23 cellular contexts compared by ENCODE assay signal in the genomic region with DNA sequence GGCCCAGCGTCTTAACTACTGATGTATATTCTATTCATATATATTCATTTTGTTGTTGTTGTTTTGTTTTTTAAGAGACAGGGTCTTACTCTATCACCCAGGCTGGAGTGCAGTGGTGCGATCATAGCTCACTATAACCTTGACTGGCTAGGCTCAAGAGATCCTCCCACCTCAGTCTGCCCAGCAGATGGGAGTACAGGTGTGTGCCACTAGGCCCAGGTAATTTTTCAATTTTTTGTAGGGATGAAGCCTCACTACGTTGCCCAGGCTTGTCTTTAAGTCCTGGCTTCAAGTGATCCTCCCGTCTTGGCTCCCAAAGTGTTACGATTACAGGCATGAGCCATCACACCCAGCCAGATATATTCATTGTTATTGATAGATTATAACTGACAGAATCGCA. TPM values are rescaled to one million over a fixed set of nuclear protein-coding genes. Genes with fewer than 3 reads are reported as not detected.
A peak's percentile ranks its signal among the peaks of the same experiment; 100 is the strongest.
DNase-seq lines count a peak whose midpoint lies in the region; ATAC-seq and TF ChIP-seq lines count a peak whose summit lies in the region.
"Had no signal": no experiment of that assay in that cellular context is flagged by ENCODE, and none has a peak within 500 bp of the region (broad histone marks: within the 10 kb centered on the region; RNA-seq: fewer than 3 reads in every experiment).

No MANE protein-coding gene starts in this region.

- H3K4me1 ChIP-seq in esophagus muscularis mucosa = no peaks in the 10 kb centered on the region
- H3K4me1 ChIP-seq: A549 had no signal

- WGBS in esophagus muscularis mucosa = 98% methylated on average over 6 of the region's 6 CpGs

- no peak for ATAC-seq in HG03432 (IDR thresholded peaks at IDR 0.05; ENCODE audit: unreplicated experiment)
- ATAC-seq: A549, GM23338, HCT116 had no signal

- no peak for TF ChIP-seq POLR2A in esophagus muscularis mucosa (IDR thresholded peaks at IDR 0.05; ENCODE audit: low read depth)

- H3K4me1 Mint-ChIP-seq in glutamatergic neuron (ENCODE audit: low read depth, unreplicated experiment) = peaks cover 66% of the 10 kb centered on the region
- H3K4me1 Mint-ChIP-seq in type B pancreatic cell (ENCODE audit: unreplicated experiment) = peaks cover 38% of the 10 kb centered on the region
- H3K4me1 Mint-ChIP-seq: CD14-positive monocyte had no signal

- intact Hi-C loops in esophagus muscularis mucosa (cut with DNase I) = no loop called here

- H3K4me3 ChIP-seq in WERI-Rb-1 (ENCODE audit: low read depth, low read length) (no peak overlapping the region), esophagus muscularis mucosa (no peak overlapping the region)
- H3K4me3 ChIP-seq: A549; BLaER1 treated with 17β-estradiol and CSF1 and Interleukin-3, amounts not matched to agents 10 nM and 100 nM; GM23338 had no signal

- no peaks in the 10 kb centered on the region for H3K9me3 ChIP-seq in WERI-Rb-1 (ENCODE audit: severe bottlenecking)
- H3K9me3 ChIP-seq in esophagus muscularis mucosa = no peaks in the 10 kb centered on the region
- H3K9me3 ChIP-seq: A549; BE2C; BLaER1 treated with 17β-estradiol and CSF1 and Interleukin-3, amounts not matched to agents 10 nM and 100 nM had no signal

- H3K27me3 ChIP-seq in WERI-Rb-1 (ENCODE audit: insufficient read depth, low read depth, severe bottlenecking) (no peaks in the 10 kb centered on the region), esophagus muscularis mucosa (no peaks in the 10 kb centered on the region)
- H3K27me3 ChIP-seq: BE2C; BLaER1 treated with 17β-estradiol and CSF1 and Interleukin-3, amounts not matched to agents 10 nM and 100 nM had no signal

- H3K27ac ChIP-seq in WERI-Rb-1 (peak overlapping the region; percentile 70), esophagus muscularis mucosa (replicated peaks in 1 of 4) (no peak overlapping the region)
- H3K27ac ChIP-seq: A549; BLaER1 treated with 17β-estradiol and CSF1 and Interleukin-3, amounts not matched to agents 10 nM and 100 nM had no signal

- DNase-seq in WERI-Rb-1 (no peak), esophagus muscularis mucosa (ENCODE audit: extremely low spot score) (peak; percentile 78), glutamatergic neuron (no peak), type B pancreatic cell (ENCODE audit: extremely low spot score, unreplicated experiment) (no peak), SIG-M5 (lab: John Stamatoyannopoulos, UW) (no peak)
- DNase-seq in stimulated activated CD4-positive, alpha-beta T cell treated with anti-CD3 and anti-CD28 coated beads, Interleukin-1b, Interleukin-23, amount 100 ng/mL, for 48 hours = no peak
- DNase-seq: 8988T; ACHN; AML-193; Calu3; CD4-positive, alpha-beta T cell; COR-L47; DMS53; DMS79 treated with DMSO at 0.1 percent for 48 hours; GF-D8; H9 had no signal

- no peaks in the 10 kb centered on the region for H3K36me3 Mint-ChIP-seq in glutamatergic neuron (ENCODE audit: unreplicated experiment)
- no peaks in the 10 kb centered on the region for H3K36me3 Mint-ChIP-seq in type B pancreatic cell
- H3K36me3 Mint-ChIP-seq: CD14-positive monocyte had no signal

- TF ChIP-seq EP300 in esophagus muscularis mucosa (IDR thresholded peaks at IDR 0.05) = no peak

- peak overlapping the region; percentile 98 for H3K27ac Mint-ChIP-seq in glutamatergic neuron (ENCODE audit: unreplicated experiment)
- H3K27ac Mint-ChIP-seq in type B pancreatic cell = peak overlapping the region; percentile 9
- H3K27ac Mint-ChIP-seq: CD4-positive, alpha-beta T cell; GM23338; H9 had no signal

- peak overlapping the region; percentile 58 for H3K4me3 Mint-ChIP-seq in glutamatergic neuron (ENCODE audit: unreplicated experiment)
- no peak overlapping the region for H3K4me3 Mint-ChIP-seq in type B pancreatic cell
- H3K4me3 Mint-ChIP-seq: CD14-positive monocyte; CD4-positive, alpha-beta T cell; GM23338; H9 had no signal

- H3K9me3 Mint-ChIP-seq in glutamatergic neuron (ENCODE audit: unreplicated experiment) = peaks cover 29% of the 10 kb centered on the region
- no peaks in the 10 kb centered on the region for H3K9me3 Mint-ChIP-seq in type B pancreatic cell
- H3K9me3 Mint-ChIP-seq: CD4-positive, alpha-beta T cell; GM23338 had no signal

- TF ChIP-seq CTCF in WERI-Rb-1 (IDR thresholded peaks at IDR 0.05; ENCODE audit: low read depth, low read length) (no peak), esophagus muscularis mucosa (IDR thresholded peaks at IDR 0.05) (no peak), glutamatergic neuron (IDR thresholded peaks at IDR 0.05; ENCODE audit: partially characterized antibody, unreplicated experiment) (no peak), type B pancreatic cell (conservative IDR thresholded peaks at IDR 0.05) (no peak)

- peaks cover 19% of the 10 kb centered on the region for H3K27me3 Mint-ChIP-seq in glutamatergic neuron (ENCODE audit: unreplicated experiment)
- no peaks in the 10 kb centered on the region for H3K27me3 Mint-ChIP-seq in type B pancreatic cell
- H3K27me3 Mint-ChIP-seq: CD4-positive, alpha-beta T cell had no signal

- H3K36me3 ChIP-seq in WERI-Rb-1 (no peaks in the 10 kb centered on the region), esophagus muscularis mucosa (no peaks in the 10 kb centered on the region)
- H3K36me3 ChIP-seq: BE2C; BLaER1 treated with 17β-estradiol and CSF1 and Interleukin-3, amounts not matched to agents 10 nM and 100 nM had no signal

RNA-seq across cellular contexts. Expression of a gene that starts 12.9 kb away (rescaled TPM):
- 10 to 100 TPM; 18.7 to 27.7 (median 24.9) TPM for total RNA-seq in esophagus muscularis mucosa
- total RNA-seq in glutamatergic neuron (ENCODE audit: unreplicated experiment) = 57.1 TPM
- total RNA-seq in type B pancreatic cell (ENCODE audit: low replicate concordance) = 33.0 and 75.1 TPM in 2 replicates

RNA-seq across cellular contexts. Expression of a gene that starts 36.1 kb away (rescaled TPM):
- total RNA-seq in esophagus muscularis mucosa = 100 to 1,000 TPM in 2 of 4 donors, 10 to 100 TPM in 2; 83.1 to 105 (median 102) TPM
- total RNA-seq in glutamatergic neuron (ENCODE audit: unreplicated experiment) = 122 TPM
- 61.6 and 134 TPM in 2 replicates for total RNA-seq in type B pancreatic cell (ENCODE audit: low replicate concordance)
